In the genomic region with DNA sequence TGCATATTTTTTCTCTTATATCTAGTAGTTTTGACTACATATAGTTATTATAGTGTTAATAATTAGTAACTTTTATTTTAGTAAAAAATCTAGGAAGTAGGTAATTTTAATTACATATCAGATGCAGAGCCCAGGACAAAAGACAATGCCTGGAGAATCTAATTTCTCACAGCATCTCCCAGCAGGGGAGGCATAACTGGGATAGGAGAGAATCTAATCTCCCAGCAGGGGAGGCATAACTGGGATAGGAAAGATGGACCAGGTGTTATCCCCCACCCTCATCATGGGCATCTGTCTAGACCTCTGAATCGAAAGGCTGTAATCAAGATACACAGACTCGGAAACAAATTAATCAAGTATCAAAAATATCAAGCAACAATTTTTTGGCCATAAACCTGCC, we compare ENCODE assay signal across 1 cellular context.
TF ChIP-seq lines count a peak whose summit lies in the region.

No MANE protein-coding gene starts in this region.

TF ChIP-seq in GM23338, 12 proteins besides CTCF, POLR2A, EP300 and RAD21 (continued from another document):
- TF ChIP-seq, protein P1, sequence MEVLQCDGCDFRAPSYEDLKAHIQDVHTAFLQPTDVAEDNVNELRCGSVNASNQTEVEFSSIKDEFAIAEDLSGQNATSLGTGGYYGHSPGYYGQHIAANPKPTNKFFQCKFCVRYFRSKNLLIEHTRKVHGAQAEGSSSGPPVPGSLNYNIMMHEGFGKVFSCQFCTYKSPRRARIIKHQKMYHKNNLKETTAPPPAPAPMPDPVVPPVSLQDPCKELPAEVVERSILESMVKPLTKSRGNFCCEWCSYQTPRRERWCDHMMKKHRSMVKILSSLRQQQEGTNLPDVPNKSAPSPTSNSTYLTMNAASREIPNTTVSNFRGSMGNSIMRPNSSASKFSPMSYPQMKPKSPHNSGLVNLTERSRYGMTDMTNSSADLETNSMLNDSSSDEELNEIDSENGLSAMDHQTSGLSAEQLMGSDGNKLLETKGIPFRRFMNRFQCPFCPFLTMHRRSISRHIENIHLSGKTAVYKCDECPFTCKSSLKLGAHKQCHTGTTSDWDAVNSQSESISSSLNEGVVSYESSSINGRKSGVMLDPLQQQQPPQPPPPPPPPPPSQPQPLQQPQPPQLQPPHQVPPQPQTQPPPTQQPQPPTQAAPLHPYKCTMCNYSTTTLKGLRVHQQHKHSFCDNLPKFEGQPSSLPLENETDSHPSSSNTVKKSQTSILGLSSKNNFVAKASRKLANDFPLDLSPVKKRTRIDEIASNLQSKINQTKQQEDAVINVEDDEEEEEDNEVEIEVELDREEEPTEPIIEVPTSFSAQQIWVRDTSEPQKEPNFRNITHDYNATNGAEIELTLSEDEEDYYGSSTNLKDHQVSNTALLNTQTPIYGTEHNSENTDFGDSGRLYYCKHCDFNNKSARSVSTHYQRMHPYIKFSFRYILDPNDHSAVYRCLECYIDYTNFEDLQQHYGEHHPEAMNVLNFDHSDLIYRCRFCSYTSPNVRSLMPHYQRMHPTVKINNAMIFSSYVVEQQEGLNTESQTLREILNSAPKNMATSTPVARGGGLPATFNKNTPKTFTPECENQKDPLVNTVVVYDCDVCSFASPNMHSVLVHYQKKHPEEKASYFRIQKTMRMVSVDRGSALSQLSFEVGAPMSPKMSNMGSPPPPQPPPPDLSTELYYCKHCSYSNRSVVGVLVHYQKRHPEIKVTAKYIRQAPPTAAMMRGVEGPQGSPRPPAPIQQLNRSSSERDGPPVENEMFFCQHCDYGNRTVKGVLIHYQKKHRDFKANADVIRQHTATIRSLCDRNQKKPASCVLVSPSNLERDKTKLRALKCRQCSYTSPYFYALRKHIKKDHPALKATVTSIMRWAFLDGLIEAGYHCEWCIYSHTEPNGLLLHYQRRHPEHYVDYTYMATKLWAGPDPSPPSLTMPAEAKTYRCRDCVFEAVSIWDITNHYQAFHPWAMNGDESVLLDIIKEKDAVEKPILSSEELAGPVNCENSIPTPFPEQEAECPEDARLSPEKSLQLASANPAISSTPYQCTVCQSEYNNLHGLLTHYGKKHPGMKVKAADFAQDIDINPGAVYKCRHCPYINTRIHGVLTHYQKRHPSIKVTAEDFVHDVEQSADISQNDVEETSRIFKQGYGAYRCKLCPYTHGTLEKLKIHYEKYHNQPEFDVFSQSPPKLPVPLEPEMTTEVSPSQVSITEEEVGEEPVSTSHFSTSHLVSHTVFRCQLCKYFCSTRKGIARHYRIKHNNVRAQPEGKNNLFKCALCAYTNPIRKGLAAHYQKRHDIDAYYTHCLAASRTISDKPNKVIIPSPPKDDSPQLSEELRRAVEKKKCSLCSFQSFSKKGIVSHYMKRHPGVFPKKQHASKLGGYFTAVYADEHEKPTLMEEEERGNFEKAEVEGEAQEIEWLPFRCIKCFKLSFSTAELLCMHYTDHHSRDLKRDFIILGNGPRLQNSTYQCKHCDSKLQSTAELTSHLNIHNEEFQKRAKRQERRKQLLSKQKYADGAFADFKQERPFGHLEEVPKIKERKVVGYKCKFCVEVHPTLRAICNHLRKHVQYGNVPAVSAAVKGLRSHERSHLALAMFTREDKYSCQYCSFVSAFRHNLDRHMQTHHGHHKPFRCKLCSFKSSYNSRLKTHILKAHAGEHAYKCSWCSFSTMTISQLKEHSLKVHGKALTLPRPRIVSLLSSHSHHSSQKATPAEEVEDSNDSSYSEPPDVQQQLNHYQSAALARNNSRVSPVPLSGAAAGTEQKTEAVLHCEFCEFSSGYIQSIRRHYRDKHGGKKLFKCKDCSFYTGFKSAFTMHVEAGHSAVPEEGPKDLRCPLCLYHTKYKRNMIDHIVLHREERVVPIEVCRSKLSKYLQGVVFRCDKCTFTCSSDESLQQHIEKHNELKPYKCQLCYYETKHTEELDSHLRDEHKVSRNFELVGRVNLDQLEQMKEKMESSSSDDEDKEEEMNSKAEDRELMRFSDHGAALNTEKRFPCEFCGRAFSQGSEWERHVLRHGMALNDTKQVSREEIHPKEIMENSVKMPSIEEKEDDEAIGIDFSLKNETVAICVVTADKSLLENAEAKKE (CRISPR knock-in tag; IDR thresholded peaks at IDR 0.05) = no peak
- TF ChIP-seq NANOG (IDR thresholded peaks at IDR 0.05; ENCODE audit: borderline replicate concordance) (no peak), POLR2AphosphoS5 (IDR thresholded peaks at IDR 0.05; ENCODE audit: low read depth) (no peak), STAT1 (IDR thresholded peaks at IDR 0.05; ENCODE audit: unreplicated experiment) (no peak), CREB1 (CRISPR knock-in tag; IDR thresholded peaks at IDR 0.05; ENCODE audit: low read depth) (no peak), ETS1 (IDR thresholded peaks at IDR 0.05) (no peak), ZNF114 (CRISPR knock-in tag; IDR thresholded peaks at IDR 0.05) (no peak)
- TF ChIP-seq, protein P2, sequence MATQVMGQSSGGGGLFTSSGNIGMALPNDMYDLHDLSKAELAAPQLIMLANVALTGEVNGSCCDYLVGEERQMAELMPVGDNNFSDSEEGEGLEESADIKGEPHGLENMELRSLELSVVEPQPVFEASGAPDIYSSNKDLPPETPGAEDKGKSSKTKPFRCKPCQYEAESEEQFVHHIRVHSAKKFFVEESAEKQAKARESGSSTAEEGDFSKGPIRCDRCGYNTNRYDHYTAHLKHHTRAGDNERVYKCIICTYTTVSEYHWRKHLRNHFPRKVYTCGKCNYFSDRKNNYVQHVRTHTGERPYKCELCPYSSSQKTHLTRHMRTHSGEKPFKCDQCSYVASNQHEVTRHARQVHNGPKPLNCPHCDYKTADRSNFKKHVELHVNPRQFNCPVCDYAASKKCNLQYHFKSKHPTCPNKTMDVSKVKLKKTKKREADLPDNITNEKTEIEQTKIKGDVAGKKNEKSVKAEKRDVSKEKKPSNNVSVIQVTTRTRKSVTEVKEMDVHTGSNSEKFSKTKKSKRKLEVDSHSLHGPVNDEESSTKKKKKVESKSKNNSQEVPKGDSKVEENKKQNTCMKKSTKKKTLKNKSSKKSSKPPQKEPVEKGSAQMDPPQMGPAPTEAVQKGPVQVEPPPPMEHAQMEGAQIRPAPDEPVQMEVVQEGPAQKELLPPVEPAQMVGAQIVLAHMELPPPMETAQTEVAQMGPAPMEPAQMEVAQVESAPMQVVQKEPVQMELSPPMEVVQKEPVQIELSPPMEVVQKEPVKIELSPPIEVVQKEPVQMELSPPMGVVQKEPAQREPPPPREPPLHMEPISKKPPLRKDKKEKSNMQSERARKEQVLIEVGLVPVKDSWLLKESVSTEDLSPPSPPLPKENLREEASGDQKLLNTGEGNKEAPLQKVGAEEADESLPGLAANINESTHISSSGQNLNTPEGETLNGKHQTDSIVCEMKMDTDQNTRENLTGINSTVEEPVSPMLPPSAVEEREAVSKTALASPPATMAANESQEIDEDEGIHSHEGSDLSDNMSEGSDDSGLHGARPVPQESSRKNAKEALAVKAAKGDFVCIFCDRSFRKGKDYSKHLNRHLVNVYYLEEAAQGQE (IDR thresholded peaks at IDR 0.05; ENCODE audit: unreplicated experiment) = no peak
